In the genomic region with DNA sequence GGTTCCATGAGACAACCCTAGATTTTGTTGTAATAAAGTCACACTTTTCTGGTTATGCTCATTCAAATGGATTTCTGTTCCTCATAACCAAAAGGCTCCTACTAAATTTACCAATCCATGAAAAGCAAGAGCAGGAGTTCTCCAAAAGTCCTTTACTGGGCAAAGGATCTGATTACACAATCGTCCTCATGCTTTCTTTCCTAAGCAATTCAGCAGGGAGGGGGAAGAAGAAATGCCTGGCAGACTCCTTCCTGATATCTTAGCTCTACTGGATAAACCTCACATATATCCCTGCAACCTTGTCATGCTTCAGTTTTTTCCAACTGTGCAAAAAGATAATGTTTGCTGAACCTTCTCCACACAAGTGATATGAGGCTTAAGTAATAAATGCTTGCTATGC, we compare ENCODE assay signal across 21 cellular contexts.
DNase-seq lines count a peak whose midpoint lies in the region; ATAC-seq, FAIRE-seq and TF ChIP-seq lines count a peak whose summit lies in the region.
"Had no signal": no experiment of that assay in that cellular context is flagged by ENCODE, and none has a peak within 500 bp of the region (broad histone marks: within the 10 kb centered on the region; RNA-seq: fewer than 3 reads in every experiment).

No MANE protein-coding gene starts in this region.

- H3K27me3 ChIP-seq in GM23338 (ENCODE audit: insufficient read depth): no peaks in the 10 kb centered on the region; the same call in 1 of the 2 replicates
- H3K27me3 ChIP-seq in fibroblast of lung (ENCODE audit: control insufficient read depth, insufficient read depth, low read length): peaks cover 2% of the 10 kb centered on the region
- H3K27me3 ChIP-seq in small intestine (ENCODE audit: control insufficient read depth in 2 of 2, insufficient read depth in 2 of 2, low read length in 2 of 2): peaks cover 0 to 2% of the 10 kb centered on the region in 2 donors
- H3K27me3 ChIP-seq: ascending aorta, BLaER1, colonic mucosa had no signal

- no peak for TF ChIP-seq CTCF in GM23338 (conservative IDR thresholded peaks at IDR 0.05; ENCODE audit: low read depth in 2 of 2)
- TF ChIP-seq CTCF in fibroblast of lung (conservative IDR thresholded peaks at IDR 0.05 in 1 of 2, IDR thresholded peaks at IDR 0.05 in 1 of 2; ENCODE audit: low read depth in 1 of 2, low read length in 2 of 2): no peak

- H3K27me3 Mint-ChIP-seq in GM23338 (ENCODE audit: insufficient read depth, low read depth, poor library complexity): peaks cover 1% of the 10 kb centered on the region

- H3K79me2 ChIP-seq in GM23338 (replicated peaks; ENCODE audit: insufficient read depth): no peaks in the 10 kb centered on the region
- H3K79me2 ChIP-seq in fibroblast of lung (ENCODE audit: control insufficient read depth, insufficient read depth, low read length): no peaks in the 10 kb centered on the region

- H3K4me1 Mint-ChIP-seq in GM23338: peaks cover 8% of the 10 kb centered on the region; the same call in 2 of the 3 replicates

- ATAC-seq in GM23338: 0 out of 3 replicates have a peak, but pooled peaks have one; percentile 27
- ATAC-seq: HCT116, heart left ventricle, mucosa of descending colon had no signal

- H3K9me3 ChIP-seq in fibroblast of lung (ENCODE audit: control insufficient read depth, insufficient read depth, low read depth, low read length): no peaks in the 10 kb centered on the region
- H3K9me3 ChIP-seq in small intestine (ENCODE audit: control insufficient read depth, low read depth): no peaks in the 10 kb centered on the region
- H3K9me3 ChIP-seq: colonic mucosa had no signal

- H3K4me3 Mint-ChIP-seq in GM23338: no peak overlapping the region
- H3K4me3 Mint-ChIP-seq: T-helper 1 cell treated with Interleukin-12 subunit alpha and Interleukin-12 subunit beta and Interleukin-4 antibody, amounts not matched to agents 30 μg/mL and 1 μg/mL, for 36 hours had no signal

- peak overlapping the region; percentile 67; the same call in 1 of the 2 replicates for H2AFZ ChIP-seq in GM23338
- H2AFZ ChIP-seq in fibroblast of lung (ENCODE audit: low read length): no peak overlapping the region

- no peak overlapping the region for H3K27ac Mint-ChIP-seq in GM23338
- H3K27ac Mint-ChIP-seq: T-helper 1 cell treated with Interleukin-12 subunit alpha and Interleukin-12 subunit beta and Interleukin-4 antibody, amounts not matched to agents 30 μg/mL and 1 μg/mL, for 36 hours had no signal

- WGBS in small intestine, 3 donors: 26 to 40% (median 32%) methylated on average over 1 of the region's 1 CpG

- no peak overlapping the region for H3K9ac ChIP-seq in fibroblast of lung (ENCODE audit: insufficient read depth, low read length)
- H3K9ac ChIP-seq: BLaER1 had no signal

- H3K4me3 ChIP-seq in GM23338 (no peak overlapping the region), fibroblast of lung (replicated peaks in 1 of 4; ENCODE audit: control extremely low read depth in 1 of 4, insufficient read depth in 1 of 4, low read depth in 3 of 4, low read length in 4 of 4) (no peak overlapping the region), small intestine (ENCODE audit: low read depth in 1 of 2, low read length in 2 of 2) (no peak overlapping the region)
- H3K4me3 ChIP-seq: ascending aorta, BLaER1, colonic mucosa, heart left ventricle, mucosa of descending colon had no signal

- no peaks in the 10 kb centered on the region for H3F3A ChIP-seq in GM23338 (replicated peaks; ENCODE audit: low read depth)

- peaks cover 13% of the 10 kb centered on the region for H3K4me1 ChIP-seq in GM23338 (ENCODE audit: insufficient read depth)
- H3K4me1 ChIP-seq in fibroblast of lung (ENCODE audit: control insufficient read depth, extremely low read depth, insufficient read depth, low read length): no peaks in the 10 kb centered on the region
- no peaks in the 10 kb centered on the region for H3K4me1 ChIP-seq in small intestine (ENCODE audit: control insufficient read depth in 2 of 2, insufficient read depth in 1 of 2, low read depth in 1 of 2, low read length in 1 of 2)
- H3K4me1 ChIP-seq: ascending aorta, BLaER1, colonic mucosa had no signal

- H3K36me3 ChIP-seq in GM23338 (ENCODE audit: insufficient read depth) (no peaks in the 10 kb centered on the region), fibroblast of lung (ENCODE audit: control insufficient read depth, insufficient read depth, low read length) (no peaks in the 10 kb centered on the region), small intestine (ENCODE audit: control insufficient read depth in 2 of 2, insufficient read depth in 2 of 2, low read length in 2 of 2) (no peaks in the 10 kb centered on the region)
- H3K36me3 ChIP-seq: ascending aorta, BLaER1, colonic mucosa, heart left ventricle had no signal

- peak; percentile 8 for DNase-seq in GM23338 (ENCODE audit: low spot score)
- DNase-seq in NCI-H226: peak; percentile 26
- DNase-seq in fibroblast of lung (ENCODE audit: low read depth in 2 of 2): peak; percentile 10 to 19
- DNase-seq in renal cortical epithelial cell (ENCODE audit: low read depth): peak; percentile 44
- DNase-seq in central memory CD4-positive, alpha-beta T cell: no peak
- no peak for DNase-seq in small intestine
- DNase-seq in activated CD4-positive, alpha-beta T cell treated with anti-CD3 and anti-CD28 coated beads, Interleukin-2, amount 50 U/mL, for 1 hour: no peak
- DNase-seq in NCI-H1417 (lab: John Stamatoyannopoulos, UW): no peak
- DNase-seq: activated CD4-positive, CD25-positive, alpha-beta regulatory T cell treated with anti-CD3 and anti-CD28 coated beads, Interleukin-2, amount 50 U/mL, for 72 hours; activated gamma-delta T cell; colonic mucosa; DMS153; heart left ventricle; kidney glomerular epithelial cell; mucosa of descending colon; occipital lobe; stimulated activated CD4-positive, alpha-beta T cell treated with anti-CD3 and anti-CD28 coated beads, Interleukin-4, amount 100 ng/mL, for 4 hours had no signal

- H3K4me2 ChIP-seq in GM23338: no peak overlapping the region
- peak overlapping the region; percentile 26 for H3K4me2 ChIP-seq in fibroblast of lung (ENCODE audit: extremely low read depth, insufficient read depth, low read length)
- H3K4me2 ChIP-seq: BLaER1 had no signal

- peaks cover 9% of the 10 kb centered on the region; the same call in 2 of the 3 replicates for H3K9me3 Mint-ChIP-seq in GM23338

- H3K9me2 ChIP-seq in GM23338 (ENCODE audit: insufficient read depth): no peaks in the 10 kb centered on the region

- H4K20me1 ChIP-seq in GM23338 (replicated peaks; ENCODE audit: insufficient read depth): no peaks in the 10 kb centered on the region
- H4K20me1 ChIP-seq in fibroblast of lung (ENCODE audit: control insufficient read depth, extremely low read depth, insufficient read depth, low read length): no peaks in the 10 kb centered on the region
- H4K20me1 ChIP-seq: BLaER1 had no signal

- FAIRE-seq in small intestine (lab: Jason Lieb, UNC): no peak

- H3K36me3 Mint-ChIP-seq in GM23338 (ENCODE audit: low read depth): no peaks in the 10 kb centered on the region

- H3K27ac ChIP-seq in GM23338 (ENCODE audit: low read depth) (no peak overlapping the region), fibroblast of lung (ENCODE audit: insufficient read depth, low read length) (no peak overlapping the region), small intestine (ENCODE audit: low read depth in 1 of 2, low read length in 1 of 2) (no peak overlapping the region)
- H3K27ac ChIP-seq: ascending aorta, BLaER1, colonic mucosa, heart left ventricle had no signal

TF ChIP-seq in GM23338, 12 proteins besides CTCF, POLR2A, EP300 and RAD21:
- no peak for TF ChIP-seq ETS1 (IDR thresholded peaks at IDR 0.05)
- TF ChIP-seq ZNF331 (CRISPR knock-in tag; IDR thresholded peaks at IDR 0.05; ENCODE audit: low read depth): no peak
- no peak for TF ChIP-seq REST (IDR thresholded peaks at IDR 0.05; ENCODE audit: unreplicated experiment)
- no peak for TF ChIP-seq ZNF114 (CRISPR knock-in tag; IDR thresholded peaks at IDR 0.05)
- no peak for TF ChIP-seq EZH2 (IDR thresholded peaks at IDR 0.05; ENCODE audit: low read depth, unreplicated experiment)
- no peak for TF ChIP-seq POLR2AphosphoS5 (IDR thresholded peaks at IDR 0.05; ENCODE audit: low read depth)
- TF ChIP-seq STAT1 (IDR thresholded peaks at IDR 0.05; ENCODE audit: unreplicated experiment): no peak
- TF ChIP-seq JUNB (IDR thresholded peaks at IDR 0.05; ENCODE audit: unreplicated experiment): no peak
TF ChIP-seq in GM23338: peak in this region for 0.

Comparison
In these comparisons a context has a peak if more than half of its experiments do, and no peak if none do; other contexts are left out.
1. DNase-seq: peak in GM23338 (single experiment), NCI-H226 (single experiment), fibroblast of lung (2 of 2) and renal cortical epithelial cell (single experiment); none in central memory CD4-positive, alpha-beta T cell (single experiment), small intestine (single experiment), activated CD4-positive, alpha-beta T cell treated with anti-CD3 and anti-CD28 coated beads, Interleukin-2, amount 50 U/mL, for 1 hour (single experiment) and NCI-H1417 (0 of 3).